12 cellular contexts compared by ENCODE assay signal in the genomic region with DNA sequence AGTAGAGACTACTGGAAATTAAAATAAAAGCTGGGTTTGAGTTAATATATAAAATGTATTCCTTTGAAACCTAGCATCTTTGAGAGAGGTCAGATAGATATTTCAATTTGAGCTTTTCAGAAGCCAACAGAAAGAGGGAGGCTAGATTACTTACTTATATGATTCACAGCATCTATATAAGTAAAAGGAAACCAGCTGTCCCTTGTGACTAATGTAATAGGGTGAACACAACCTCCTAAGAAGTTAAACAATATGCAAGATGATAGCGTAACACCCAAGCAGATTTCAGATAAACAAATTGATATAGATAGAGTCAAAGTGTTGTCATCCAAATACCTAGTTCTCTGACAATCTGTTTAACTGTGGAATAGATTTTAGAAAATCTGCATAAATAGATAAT.
DNase-seq lines count a peak whose midpoint lies in the region; ATAC-seq and TF ChIP-seq lines count a peak whose summit lies in the region.
"Had no signal": no experiment of that assay in that cellular context is flagged by ENCODE, and none has a peak within 500 bp of the region (broad histone marks: within the 10 kb centered on the region; RNA-seq: fewer than 3 reads in every experiment).

No MANE protein-coding gene starts in this region.

- DNase-seq in DMS79 treated with DMSO at 0.1 percent for 48 hours (lab: John Stamatoyannopoulos, UW), result peak; percentile 14
- no peak for DNase-seq in DMS79 (lab: John Stamatoyannopoulos, UW)
- peak; percentile 52 for DNase-seq in DMS53 (lab: John Stamatoyannopoulos, UW)
- peak; percentile 18 for DNase-seq in NCI-H69 (lab: John Stamatoyannopoulos, UW)
- peak; percentile 13 for DNase-seq in fibroblast of mammary gland (ENCODE audit: low read depth)
- no peak for DNase-seq in iPS-NIHi7 (ENCODE audit: extremely low spot score)
- DNase-seq: MG63, NCI-H2081 treated with DMSO at 0.1 percent for 48 hours, NCI-H524 treated with DMSO at 0.1 percent for 48 hours had no signal

- no peak for TF ChIP-seq CTCF in fibroblast of mammary gland (conservative IDR thresholded peaks at IDR 0.05; ENCODE audit: control insufficient read depth, insufficient read depth, low read depth, low read length)

- H3K27me3 Mint-ChIP-seq in stimulated activated memory B cell treated with anti-CD40 and anti-IgM and Interleukin-4, amounts not matched to agents 10 μg/mL and 1 μg/mL and 100 μg/mL, for 72 hours, result no peaks in the 10 kb centered on the region

- no peak overlapping the region for H3K4me3 Mint-ChIP-seq in stimulated activated memory B cell treated with anti-CD40 and anti-IgM and Interleukin-4, amounts not matched to agents 10 μg/mL and 1 μg/mL and 100 μg/mL, for 72 hours

- no peaks in the 10 kb centered on the region for H3K36me3 Mint-ChIP-seq in stimulated activated memory B cell treated with anti-CD40 and anti-IgM and Interleukin-4, amounts not matched to agents 10 μg/mL and 1 μg/mL and 100 μg/mL, for 72 hours

- no peaks in the 10 kb centered on the region for H3K4me1 Mint-ChIP-seq in stimulated activated memory B cell treated with anti-CD40 and anti-IgM and Interleukin-4, amounts not matched to agents 10 μg/mL and 1 μg/mL and 100 μg/mL, for 72 hours

- no peak for ATAC-seq in HG03175 (IDR thresholded peaks at IDR 0.05; ENCODE audit: unreplicated experiment)
- ATAC-seq in stimulated activated memory B cell treated with anti-CD40 and anti-IgM and Interleukin-4, amounts not matched to agents 10 μg/mL and 1 μg/mL and 100 μg/mL, for 72 hours, result no peak

- H3K27ac Mint-ChIP-seq in stimulated activated memory B cell treated with anti-CD40 and anti-IgM and Interleukin-4, amounts not matched to agents 10 μg/mL and 1 μg/mL and 100 μg/mL, for 72 hours, result no peak overlapping the region

- H3K9me3 Mint-ChIP-seq in stimulated activated memory B cell treated with anti-CD40 and anti-IgM and Interleukin-4, amounts not matched to agents 10 μg/mL and 1 μg/mL and 100 μg/mL, for 72 hours, result peaks cover 3% of the 10 kb centered on the region

- no peak overlapping the region for H3K4me3 ChIP-seq in fibroblast of mammary gland (ENCODE audit: control insufficient read depth, low read depth, low read length)
- H3K4me3 ChIP-seq: BLaER1 treated with 17β-estradiol and CSF1 and Interleukin-3, amounts not matched to agents 10 nM and 100 nM; MG63 had no signal

Comparison
In these comparisons a context has a peak if more than half of its experiments do, and no peak if none do; other contexts are left out.
1. DNase-seq: peak in DMS79 treated with DMSO at 0.1 percent for 48 hours (single experiment), DMS53 (single experiment), NCI-H69 (single experiment) and fibroblast of mammary gland (single experiment); none in DMS79 (single experiment) and iPS-NIHi7 (single experiment).